8 cellular contexts compared by ENCODE assay signal in the genomic region with DNA sequence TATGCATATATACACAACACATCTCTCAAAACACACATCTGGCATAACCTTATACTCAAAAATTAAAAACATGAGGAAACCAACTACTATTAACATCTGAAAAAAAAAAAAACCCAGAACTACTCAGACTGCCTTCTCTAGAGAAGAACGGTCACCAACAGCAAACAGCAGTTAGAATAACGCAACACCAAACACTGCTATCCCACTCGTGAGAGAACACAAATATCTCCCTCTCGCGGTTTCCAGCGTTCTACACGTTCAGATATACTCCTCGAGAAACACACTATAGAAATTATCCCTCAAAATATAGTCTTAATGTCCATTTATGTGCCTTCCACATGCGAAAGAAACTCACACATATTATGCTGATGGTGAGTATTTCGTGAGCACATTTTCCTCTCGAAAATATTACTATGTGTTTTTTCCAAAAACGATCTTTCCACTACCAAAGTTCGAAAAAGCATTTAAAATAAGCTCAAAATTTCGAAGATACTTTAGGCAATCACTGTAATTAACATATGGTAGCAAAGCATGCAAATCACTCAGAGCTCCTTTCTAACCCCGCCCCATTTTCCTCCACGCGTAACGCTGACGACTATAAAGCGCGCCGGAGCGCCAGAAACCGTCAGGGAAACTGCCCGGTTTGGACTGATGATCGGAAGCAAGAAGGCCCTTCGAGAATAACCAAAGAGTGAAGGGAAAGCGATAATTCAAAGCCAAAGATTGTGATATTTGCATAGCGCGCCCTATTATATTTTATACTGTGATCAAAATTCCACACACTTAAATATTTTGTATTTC.
DNase-seq lines count a peak whose midpoint lies in the region; ATAC-seq, FAIRE-seq and TF ChIP-seq lines count a peak whose summit lies in the region.

No MANE protein-coding gene starts in this region.

- TF ChIP-seq RAD21 in A549 (conservative IDR thresholded peaks at IDR 0.05 in 1 of 2, IDR thresholded peaks at IDR 0.05 in 1 of 2), result peak; percentile 40 to 50; a peak in 4 of 5 replicates

- no peaks in the 10 kb centered on the region for H3K27me3 ChIP-seq in bronchial epithelial cell (ENCODE audit: control insufficient read depth, insufficient read depth, low read length)

- DNase-seq in A549 (ENCODE audit: low read depth in 1 of 2, low spot score in 1 of 2) (peak; percentile 85 to 98), NCI-H2171 (lab: John Stamatoyannopoulos, UW) (peak; percentile 99), bronchial epithelial cell (ENCODE audit: low read depth) (peak; percentile 97), iPS-NIHi7 (ENCODE audit: extremely low spot score) (peak; percentile 90)

- no peak for TF ChIP-seq EP300 in A549 (IDR thresholded peaks at IDR 0.05)

- H3K27ac ChIP-seq in A549 (peak overlapping the region; percentile 83 to 89), VCaP (peak overlapping the region; percentile 94), skin epidermis (peak overlapping the region in 20 of 21 experiments; percentile 70 to 96 (median 88))

- FAIRE-seq in A549 (lab: Jason Lieb, UNC) (peak; percentile 86), bronchial epithelial cell (lab: Jason Lieb, UNC) (no peak)

- TF ChIP-seq CTCF in A549 (IDR thresholded peaks at IDR 0.05) (peak; percentile 40; the same call in 2 of the 3 replicates), VCaP (conservative IDR thresholded peaks at IDR 0.05) (peak; percentile 49), bronchial epithelial cell (IDR thresholded peaks at IDR 0.05; ENCODE audit: insufficient read depth, low read length, severe bottlenecking) (peak; percentile 22)

- under 1% methylated on average over 30 of the region's 30 CpGs for WGBS in A549 (ENCODE audit: missing lambda C conversion rate)

- H3K4me3 ChIP-seq in A549 (peak overlapping the region; percentile 40), bronchial epithelial cell (ENCODE audit: low read depth, low read length) (peak overlapping the region; percentile 35), skin epidermis (peak overlapping the region; percentile 19 to 47 (median 29))

- no peaks in the 10 kb centered on the region for H3K36me3 ChIP-seq in bronchial epithelial cell (ENCODE audit: control insufficient read depth, insufficient read depth, low read length)

- POLR2A ChIA-PET in A549 (lab: Yijun Ruan, JAX), result interaction anchor here (0.6 to 3.4 kb wide), 62 partner anchors 9 to 772 kb away, joined by 3 to 160 read pairs (median 6); a partner anchor contains a TSS

- peaks cover 9% of the 10 kb centered on the region for H3K4me1 ChIP-seq in A549

- CTCF ChIA-PET in A549 (lab: Yijun Ruan, JAX), result interaction anchor here (0.6 to 5.1 kb wide), 20 partner anchors 9 to 1130 kb away, joined by 3 to 45 read pairs (median 4); no protein-coding TSS in a partner anchor

- ATAC-seq in A549 (peak; percentile 98 to 99), GM18868 (IDR thresholded peaks at IDR 0.05; ENCODE audit: unreplicated experiment) (peak; percentile 81), HG03097 (IDR thresholded peaks at IDR 0.05; ENCODE audit: low FRiP score, unreplicated experiment) (peak; percentile 71)

- H3K4me2 ChIP-seq in A549, result peak overlapping the region; percentile 82

- TF ChIP-seq POLR2A in A549 (IDR thresholded peaks at IDR 0.05; ENCODE audit: low read length), result peak; percentile 100

- no peaks in the 10 kb centered on the region for H3K9me3 ChIP-seq in A549

TF ChIP-seq in A549, 52 proteins besides CTCF, POLR2A, EP300 and RAD21 (continues in another document):
- peak; percentile 92 for TF ChIP-seq GATA3 (IDR thresholded peaks at IDR 0.05; ENCODE audit: borderline replicate concordance)
- peak; percentile 44; the same call in 2 of the 3 replicates for TF ChIP-seq SMC3 (IDR thresholded peaks at IDR 0.05)
- TF ChIP-seq, protein P1, sequence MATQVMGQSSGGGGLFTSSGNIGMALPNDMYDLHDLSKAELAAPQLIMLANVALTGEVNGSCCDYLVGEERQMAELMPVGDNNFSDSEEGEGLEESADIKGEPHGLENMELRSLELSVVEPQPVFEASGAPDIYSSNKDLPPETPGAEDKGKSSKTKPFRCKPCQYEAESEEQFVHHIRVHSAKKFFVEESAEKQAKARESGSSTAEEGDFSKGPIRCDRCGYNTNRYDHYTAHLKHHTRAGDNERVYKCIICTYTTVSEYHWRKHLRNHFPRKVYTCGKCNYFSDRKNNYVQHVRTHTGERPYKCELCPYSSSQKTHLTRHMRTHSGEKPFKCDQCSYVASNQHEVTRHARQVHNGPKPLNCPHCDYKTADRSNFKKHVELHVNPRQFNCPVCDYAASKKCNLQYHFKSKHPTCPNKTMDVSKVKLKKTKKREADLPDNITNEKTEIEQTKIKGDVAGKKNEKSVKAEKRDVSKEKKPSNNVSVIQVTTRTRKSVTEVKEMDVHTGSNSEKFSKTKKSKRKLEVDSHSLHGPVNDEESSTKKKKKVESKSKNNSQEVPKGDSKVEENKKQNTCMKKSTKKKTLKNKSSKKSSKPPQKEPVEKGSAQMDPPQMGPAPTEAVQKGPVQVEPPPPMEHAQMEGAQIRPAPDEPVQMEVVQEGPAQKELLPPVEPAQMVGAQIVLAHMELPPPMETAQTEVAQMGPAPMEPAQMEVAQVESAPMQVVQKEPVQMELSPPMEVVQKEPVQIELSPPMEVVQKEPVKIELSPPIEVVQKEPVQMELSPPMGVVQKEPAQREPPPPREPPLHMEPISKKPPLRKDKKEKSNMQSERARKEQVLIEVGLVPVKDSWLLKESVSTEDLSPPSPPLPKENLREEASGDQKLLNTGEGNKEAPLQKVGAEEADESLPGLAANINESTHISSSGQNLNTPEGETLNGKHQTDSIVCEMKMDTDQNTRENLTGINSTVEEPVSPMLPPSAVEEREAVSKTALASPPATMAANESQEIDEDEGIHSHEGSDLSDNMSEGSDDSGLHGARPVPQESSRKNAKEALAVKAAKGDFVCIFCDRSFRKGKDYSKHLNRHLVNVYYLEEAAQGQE (IDR thresholded peaks at IDR 0.05), result peak; percentile 90
- peak; percentile 100 for TF ChIP-seq MAFK (IDR thresholded peaks at IDR 0.05; ENCODE audit: partially characterized antibody)
- peak; percentile 100 for TF ChIP-seq FOSB (CRISPR knock-in tag; IDR thresholded peaks at IDR 0.05)
- TF ChIP-seq FOXS1 (CRISPR knock-in tag; IDR thresholded peaks at IDR 0.05), result peak; percentile 72; the same call in 1 of the 2 replicates
- no peak for TF ChIP-seq ZNF302 (CRISPR knock-in tag; IDR thresholded peaks at IDR 0.05)
- peak; percentile 70; the same call in 1 of the 2 replicates for TF ChIP-seq PHF8 (IDR thresholded peaks at IDR 0.05; ENCODE audit: borderline replicate concordance, low read depth)
- peak; percentile 97 for TF ChIP-seq EHF (CRISPR knock-in tag; IDR thresholded peaks at IDR 0.05)
- peak; percentile 100 for TF ChIP-seq HOXA7 (CRISPR knock-in tag; IDR thresholded peaks at IDR 0.05)
- TF ChIP-seq FOSL2 (IDR thresholded peaks at IDR 0.05), result no peak
- TF ChIP-seq FOSL2 (CRISPR knock-in tag; IDR thresholded peaks at IDR 0.05), result peak; percentile 85
- no peak for TF ChIP-seq KDM1A (IDR thresholded peaks at IDR 0.05; ENCODE audit: low read depth)
- no peak for TF ChIP-seq CHD4 (IDR thresholded peaks at IDR 0.05; ENCODE audit: borderline replicate concordance)
- TF ChIP-seq, protein P2, sequence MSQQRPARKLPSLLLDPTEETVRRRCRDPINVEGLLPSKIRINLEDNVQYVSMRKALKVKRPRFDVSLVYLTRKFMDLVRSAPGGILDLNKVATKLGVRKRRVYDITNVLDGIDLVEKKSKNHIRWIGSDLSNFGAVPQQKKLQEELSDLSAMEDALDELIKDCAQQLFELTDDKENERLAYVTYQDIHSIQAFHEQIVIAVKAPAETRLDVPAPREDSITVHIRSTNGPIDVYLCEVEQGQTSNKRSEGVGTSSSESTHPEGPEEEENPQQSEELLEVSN (IDR thresholded peaks at IDR 0.05; ENCODE audit: borderline replicate concordance, low read depth), result peak; percentile 76
- TF ChIP-seq CBX8 (IDR thresholded peaks at IDR 0.05), result no peak
- peak; percentile 100 for TF ChIP-seq JUN (IDR thresholded peaks at IDR 0.05)
- peak; percentile 41; the same call in 1 of the 2 replicates for TF ChIP-seq CBX2 (IDR thresholded peaks at IDR 0.05; ENCODE audit: borderline replicate concordance, low read depth)
- TF ChIP-seq, protein P3, sequence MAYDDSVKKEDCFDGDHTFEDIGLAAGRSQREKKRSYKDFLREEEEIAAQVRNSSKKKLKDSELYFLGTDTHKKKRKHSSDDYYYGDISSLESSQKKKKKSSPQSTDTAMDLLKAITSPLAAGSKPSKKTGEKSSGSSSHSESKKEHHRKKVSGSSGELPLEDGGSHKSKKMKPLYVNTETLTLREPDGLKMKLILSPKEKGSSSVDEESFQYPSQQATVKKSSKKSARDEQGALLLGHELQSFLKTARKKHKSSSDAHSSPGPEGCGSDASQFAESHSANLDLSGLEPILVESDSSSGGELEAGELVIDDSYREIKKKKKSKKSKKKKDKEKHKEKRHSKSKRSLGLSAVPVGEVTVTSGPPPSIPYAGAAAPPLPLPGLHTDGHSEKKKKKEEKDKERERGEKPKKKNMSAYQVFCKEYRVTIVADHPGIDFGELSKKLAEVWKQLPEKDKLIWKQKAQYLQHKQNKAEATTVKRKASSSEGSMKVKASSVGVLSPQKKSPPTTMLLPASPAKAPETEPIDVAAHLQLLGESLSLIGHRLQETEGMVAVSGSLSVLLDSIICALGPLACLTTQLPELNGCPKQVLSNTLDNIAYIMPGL (CRISPR knock-in tag; IDR thresholded peaks at IDR 0.05; ENCODE audit: borderline replicate concordance), result peak; percentile 99
- TF ChIP-seq, protein P4, sequence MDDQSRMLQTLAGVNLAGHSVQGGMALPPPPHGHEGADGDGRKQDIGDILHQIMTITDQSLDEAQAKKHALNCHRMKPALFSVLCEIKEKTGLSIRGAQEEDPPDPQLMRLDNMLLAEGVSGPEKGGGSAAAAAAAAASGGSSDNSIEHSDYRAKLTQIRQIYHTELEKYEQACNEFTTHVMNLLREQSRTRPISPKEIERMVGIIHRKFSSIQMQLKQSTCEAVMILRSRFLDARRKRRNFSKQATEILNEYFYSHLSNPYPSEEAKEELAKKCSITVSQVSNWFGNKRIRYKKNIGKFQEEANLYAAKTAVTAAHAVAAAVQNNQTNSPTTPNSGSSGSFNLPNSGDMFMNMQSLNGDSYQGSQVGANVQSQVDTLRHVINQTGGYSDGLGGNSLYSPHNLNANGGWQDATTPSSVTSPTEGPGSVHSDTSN (IDR thresholded peaks at IDR 0.05), result peak; percentile 97
- TF ChIP-seq ZFP36 (IDR thresholded peaks at IDR 0.05; ENCODE audit: borderline replicate concordance, partially characterized antibody), result no peak
- no peak for TF ChIP-seq HDAC2 (IDR thresholded peaks at IDR 0.05)
- peak; percentile 83 for TF ChIP-seq CHD2 (IDR thresholded peaks at IDR 0.05; ENCODE audit: low read length, partially characterized antibody)
- TF ChIP-seq NR3C1 (IDR thresholded peaks at IDR 0.05), result no peak
- no peak for TF ChIP-seq NFE2L2 (conservative IDR thresholded peaks at IDR 0.05; ENCODE audit: low read length)
- peak; percentile 85 for TF ChIP-seq ZSCAN20 (CRISPR knock-in tag; IDR thresholded peaks at IDR 0.05)
- peak; percentile 100 for TF ChIP-seq RARB (CRISPR knock-in tag; IDR thresholded peaks at IDR 0.05)

Comparison
In these comparisons a context has a peak if more than half of its experiments do, and no peak if none do; other contexts are left out.
1. Peak in every context shown above with its lines: DNase-seq, ATAC-seq, H3K4me3 ChIP-seq and H3K27ac ChIP-seq.